8 cellular contexts compared by ENCODE assay signal in genomic region chr1:43582162-43582566, GRCh38. TPM values are rescaled to one million over a fixed set of nuclear protein-coding genes. Genes with fewer than 3 reads are reported as not detected.
DNase-seq lines count a peak whose midpoint lies in the region; ATAC-seq, FAIRE-seq and TF ChIP-seq lines count a peak whose summit lies in the region.

No MANE protein-coding gene starts in this region.

- H3K4me2 ChIP-seq in A549, result peak overlapping the region; percentile 49

- POLR2A ChIA-PET in A549 (lab: Yijun Ruan, JAX), result interaction anchor here (1.2 kb wide), 1 partner anchor 68 kb away, joined by 8 read pairs; the partner anchor contains the start of gene KDM4A

- H3K4me3 ChIP-seq in A549, result no peak overlapping the region
- H3K4me3 ChIP-seq in retinal pigment epithelial cell (ENCODE audit: low read length), result no peak overlapping the region

- FAIRE-seq in A549 (lab: Jason Lieb, UNC), result no peak
- peak; percentile 56 for FAIRE-seq in GM18507 (lab: Jason Lieb, UNC)

- no peaks in the 10 kb centered on the region for H3K36me3 Mint-ChIP-seq in T-helper 17 cell (ENCODE audit: low read depth)

- H3K27ac ChIP-seq in A549, result peak overlapping the region; percentile 74 to 89
- peak overlapping the region; percentile 82 for H3K27ac ChIP-seq in epithelial cell of prostate

- peaks cover 6% of the 10 kb centered on the region for H3K4me1 Mint-ChIP-seq in T-helper 17 cell

- no peak for TF ChIP-seq EP300 in A549 (IDR thresholded peaks at IDR 0.05)

- no peak for TF ChIP-seq CTCF in A549 (IDR thresholded peaks at IDR 0.05)
- TF ChIP-seq CTCF in retinal pigment epithelial cell (conservative IDR thresholded peaks at IDR 0.05; ENCODE audit: low read depth, low read length), result peak; percentile 30

- H3K4me1 ChIP-seq in A549, result peaks cover 21% of the 10 kb centered on the region

- DNase-seq in A549 (ENCODE audit: low read depth in 1 of 2, low spot score in 1 of 2) (peak; percentile 66 to 73), GM18507 (ENCODE audit: extremely low spot score, insufficient read length, low read depth) (peak; percentile 20), M059J (ENCODE audit: low read depth) (peak; percentile 96), T-helper 17 cell (no peak), epithelial cell of prostate (ENCODE audit: low read depth, low spot score) (peak; percentile 96), retinal pigment epithelial cell (ENCODE audit: low read depth) (peak; percentile 85), pons (ENCODE audit: low spot score) (no peak)
- no peak for DNase-seq in effector CD8-positive, alpha-beta T cell (lab: John Stamatoyannopoulos, UW)

- H3K27ac Mint-ChIP-seq in T-helper 17 cell, result peak overlapping the region; percentile 34

- no peak for TF ChIP-seq POLR2A in A549 (IDR thresholded peaks at IDR 0.05; ENCODE audit: low read length)

- TF ChIP-seq RAD21 in A549 (conservative IDR thresholded peaks at IDR 0.05 in 1 of 2, IDR thresholded peaks at IDR 0.05 in 1 of 2), result 0 out of 5 replicates have a peak, but pooled peaks of 1 of the 2 experiments have one; percentile 12

- WGBS in A549 (ENCODE audit: missing lambda C conversion rate), result 38% methylated on average over 5 of the region's 5 CpGs

- no peaks in the 10 kb centered on the region for H3K27me3 Mint-ChIP-seq in T-helper 17 cell

- ATAC-seq in A549, result peak; percentile 92 to 95
- peak; percentile 48 for ATAC-seq in T-helper 17 cell

- H3K9me3 ChIP-seq in A549, result no peaks in the 10 kb centered on the region
- H3K9me3 ChIP-seq in T-helper 17 cell (ENCODE audit: control insufficient read depth, low read length, poor library complexity, severe bottlenecking), result no peaks in the 10 kb centered on the region

- no peak overlapping the region for H3K4me3 Mint-ChIP-seq in T-helper 17 cell

- CTCF ChIA-PET in A549 (lab: Yijun Ruan, JAX), result interaction anchor here (0.5 to 2.7 kb wide), 5 partner anchors 11 to 47 kb away, joined by 3 to 8 read pairs (median 4); no protein-coding TSS in a partner anchor

TF ChIP-seq in A549, 52 proteins besides CTCF, POLR2A, EP300 and RAD21:
- 0 out of 2 replicates have a peak, but pooled peaks have one; percentile 26 for TF ChIP-seq MAX (IDR thresholded peaks at IDR 0.05)
- no peak for TF ChIP-seq TFCP2L1 (CRISPR knock-in tag; IDR thresholded peaks at IDR 0.05)
- no peak for TF ChIP-seq CEBPB (IDR thresholded peaks at IDR 0.05)
- TF ChIP-seq FOSL2 (IDR thresholded peaks at IDR 0.05), result no peak
- peak; percentile 67 for TF ChIP-seq FOSL2 (CRISPR knock-in tag; IDR thresholded peaks at IDR 0.05)
- TF ChIP-seq, protein P1, sequence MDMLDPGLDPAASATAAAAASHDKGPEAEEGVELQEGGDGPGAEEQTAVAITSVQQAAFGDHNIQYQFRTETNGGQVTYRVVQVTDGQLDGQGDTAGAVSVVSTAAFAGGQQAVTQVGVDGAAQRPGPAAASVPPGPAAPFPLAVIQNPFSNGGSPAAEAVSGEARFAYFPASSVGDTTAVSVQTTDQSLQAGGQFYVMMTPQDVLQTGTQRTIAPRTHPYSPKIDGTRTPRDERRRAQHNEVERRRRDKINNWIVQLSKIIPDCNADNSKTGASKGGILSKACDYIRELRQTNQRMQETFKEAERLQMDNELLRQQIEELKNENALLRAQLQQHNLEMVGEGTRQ (IDR thresholded peaks at IDR 0.05), result no peak

RNA-seq across cellular contexts. Expression of gene PTPRF, which starts 51.5 kb away (rescaled TPM):
- 96.5 and 111 TPM in 2 replicates for polyA plus RNA-seq in A549 (2011; rRNA removed)
- 84.0 and 107 TPM in 2 replicates for polyA plus RNA-seq in A549 (2012; cell fraction: cytosol; rRNA removed)
- 211 and 261 TPM in 2 replicates for polyA plus RNA-seq in A549 (2012; cell fraction: nucleus; rRNA removed)
- polyA plus RNA-seq in A549 (2017; fragmentation: RNase III; extraction: RNeasy Plus Mini Kit Qiagen cat#74134 plus additional on column Dnase treatment), result 68.3 to 75.4 TPM (median 68.5 TPM) in 3 replicates
- polyA minus RNA-seq in A549 (2011; rRNA and poly(A)+ RNA removed), result 308 and 310 TPM in 2 replicates
- total RNA-seq in M059J (2014; rRNA removed; shearing (Covaris generic)), result 17.0 and 31.1 TPM in 2 replicates
- total RNA-seq in T-helper 17 cell, result 1 to 10 TPM in 1 of 2 donors, under 1 TPM in 1; 0.52 to 5.9 TPM

Comparison
In these comparisons a context has a peak if more than half of its experiments do, and no peak if none do; other contexts are left out.
1. DNase-seq: peak in A549 (2 of 2), GM18507 (single experiment), M059J (single experiment), epithelial cell of prostate (single experiment) and retinal pigment epithelial cell (single experiment); none in T-helper 17 cell (0 of 3), effector CD8-positive, alpha-beta T cell (single experiment) and pons (single experiment).